In genomic region chr4:108620933-108621905, GRCh38 we compare ENCODE assay signal across 8 cellular contexts. TPM values are rescaled to one million over a fixed set of nuclear protein-coding genes. Genes with fewer than 3 reads are reported as not detected.
DNase-seq lines count a peak whose midpoint lies in the region; ATAC-seq, FAIRE-seq and TF ChIP-seq lines count a peak whose summit lies in the region.

No MANE protein-coding gene starts in this region.

- no peak for FAIRE-seq in astrocyte (lab: Jason Lieb, UNC)

- H3K4me2 ChIP-seq in astrocyte (ENCODE audit: low read length): peak overlapping the region; percentile 90

- peaks cover 58% of the 10 kb centered on the region for H3K79me2 ChIP-seq in astrocyte (ENCODE audit: insufficient read depth, low read length)

- peaks cover 3% of the 10 kb centered on the region for H3K9me3 Mint-ChIP-seq in astrocyte (ENCODE audit: unreplicated experiment)

- peak overlapping the region; percentile 99 for H3K4me3 ChIP-seq in GM06990 (replicated peaks; ENCODE audit: low read depth, low read length)
- H3K4me3 ChIP-seq in astrocyte (ENCODE audit: insufficient read depth, low read depth, low read length): peak overlapping the region; percentile 99
- H3K4me3 ChIP-seq in right lobe of liver: peak overlapping the region; percentile 76 to 85 (median 80)
- H3K4me3 ChIP-seq in upper lobe of right lung: peak overlapping the region; percentile 75

- H3K36me3 ChIP-seq in GM06990 (ENCODE audit: control insufficient read depth, insufficient read depth, low read length): peaks cover 13% of the 10 kb centered on the region
- peaks cover 41% of the 10 kb centered on the region for H3K36me3 ChIP-seq in astrocyte (ENCODE audit: insufficient read depth, low read length)
- H3K36me3 ChIP-seq in right lobe of liver: peaks cover 5 to 44% (median 29%) of the 10 kb centered on the region in 4 donors
- peaks cover 47% of the 10 kb centered on the region for H3K36me3 ChIP-seq in upper lobe of right lung

- peak overlapping the region; percentile 88 for H3K27ac ChIP-seq in astrocyte (ENCODE audit: low read depth, low read length)
- H3K27ac ChIP-seq in right lobe of liver: peak overlapping the region; percentile 68 to 71 (median 68)
- H3K27ac ChIP-seq in upper lobe of right lung: peak overlapping the region; percentile 85

- H3K4me3 Mint-ChIP-seq in astrocyte (ENCODE audit: unreplicated experiment): peak overlapping the region; percentile 99

- H3K27ac Mint-ChIP-seq in astrocyte (ENCODE audit: unreplicated experiment): peak overlapping the region; percentile 99

- H3K27me3 ChIP-seq in GM06990 (replicated peaks; ENCODE audit: control insufficient read depth, insufficient read depth, low read length) (no peaks in the 10 kb centered on the region), astrocyte (ENCODE audit: insufficient read depth, low read length) (no peaks in the 10 kb centered on the region), right lobe of liver (no peaks in the 10 kb centered on the region), upper lobe of right lung (no peaks in the 10 kb centered on the region)

- no peak for TF ChIP-seq CTCF in GM06990 (IDR thresholded peaks at IDR 0.05; ENCODE audit: insufficient read depth, low read length, poor library complexity, severe bottlenecking)
- no peak for TF ChIP-seq CTCF in astrocyte (IDR thresholded peaks at IDR 0.05; ENCODE audit: insufficient read depth, low read depth, low read length)
- no peak for TF ChIP-seq CTCF in right lobe of liver (IDR thresholded peaks at IDR 0.05)
- TF ChIP-seq CTCF in upper lobe of right lung (IDR thresholded peaks at IDR 0.05): no peak

- peaks cover 27% of the 10 kb centered on the region for H3K36me3 Mint-ChIP-seq in astrocyte (ENCODE audit: low read depth, unreplicated experiment)

- H3K4me1 ChIP-seq in astrocyte (ENCODE audit: insufficient read depth, low read length): peaks cover 34% of the 10 kb centered on the region
- H3K4me1 ChIP-seq in right lobe of liver: peaks cover 0 to 14% (median 2%) of the 10 kb centered on the region in 4 donors
- H3K4me1 ChIP-seq in upper lobe of right lung: peaks cover 21% of the 10 kb centered on the region

- no peaks in the 10 kb centered on the region for H3K9me3 ChIP-seq in astrocyte (ENCODE audit: insufficient read depth, low read depth, low read length)
- no peaks in the 10 kb centered on the region for H3K9me3 ChIP-seq in right lobe of liver
- no peaks in the 10 kb centered on the region for H3K9me3 ChIP-seq in upper lobe of right lung

- peaks cover 53% of the 10 kb centered on the region for H4K20me1 ChIP-seq in astrocyte (ENCODE audit: insufficient read depth, low read length)

- H3K9ac ChIP-seq in astrocyte (ENCODE audit: low read length): peak overlapping the region; percentile 97

- peaks cover 30% of the 10 kb centered on the region for H3K4me1 Mint-ChIP-seq in astrocyte (ENCODE audit: low read depth, unreplicated experiment)

- no peaks in the 10 kb centered on the region for H3K27me3 Mint-ChIP-seq in astrocyte (ENCODE audit: low read depth, unreplicated experiment)

- WGBS in right lobe of liver (ENCODE audit: insufficient coverage, low coverage, low lambda C conversion rate, missing lambda C conversion rate): 6% methylated on average over 19 of the region's 23 CpGs

- peak overlapping the region; percentile 90 for H2AFZ ChIP-seq in astrocyte (ENCODE audit: low read depth, low read length)

- intact Hi-C loops in right lobe of liver (cut with DNase I): no loop called here
- intact Hi-C loops in upper lobe of right lung (cut with DNase I): no loop called here

- peak; percentile 26 for ATAC-seq in HG03175 (IDR thresholded peaks at IDR 0.05; ENCODE audit: unreplicated experiment)
- ATAC-seq in right lobe of liver: no peak
- no peak for ATAC-seq in upper lobe of right lung
- no peak for ATAC-seq in GM21447 (IDR thresholded peaks at IDR 0.05; ENCODE audit: unreplicated experiment)

- TF ChIP-seq POLR2A in right lobe of liver (IDR thresholded peaks at IDR 0.05): no peak

- no peak for DNase-seq in GM06990 (ENCODE audit: extremely low read depth, insufficient read length)
- peak; percentile 33 for DNase-seq in astrocyte (ENCODE audit: low read depth)
- no peak for DNase-seq in right lobe of liver
- no peak for DNase-seq in upper lobe of right lung
- DNase-seq in NK-92 (lab: John Stamatoyannopoulos, UW; ENCODE audit: unreplicated experiment): no peak
- DNase-seq in NCI-H187 treated with DMSO at 0.1 percent for 48 hours (lab: John Stamatoyannopoulos, UW): no peak

RNA-seq across cellular contexts. Expression of gene RPL34, which starts 0.8 kb away (rescaled TPM):
- total RNA-seq in astrocyte (957 and 1,087 TPM in 2 replicates), right lobe of liver (100 to 1,000 TPM; 357 to 441 (median 411) TPM), upper lobe of right lung (993 TPM)

RNA-seq across cellular contexts. Expression of gene OSTC, which starts 29.2 kb away (rescaled TPM):
- total RNA-seq in astrocyte (240 and 251 TPM in 2 replicates), right lobe of liver (10 to 100 TPM; 66.8 to 86.4 (median 76.9) TPM), upper lobe of right lung (72.8 TPM)
